Comparison of ENCODE assay signal across 8 cellular contexts in genomic region chr4:54233697-54234496, GRCh38. TPM values are rescaled to one million over a fixed set of nuclear protein-coding genes. Genes with fewer than 3 reads are reported as not detected.
DNase-seq lines count a peak whose midpoint lies in the region; ATAC-seq and TF ChIP-seq lines count a peak whose summit lies in the region.

No MANE protein-coding gene starts in this region.

- H3K4me1 ChIP-seq in Caco-2, result peaks cover 6% of the 10 kb centered on the region
- H3K4me1 ChIP-seq in neutrophil (ENCODE audit: control insufficient read depth in 1 of 2, insufficient read depth in 1 of 2, low read depth in 1 of 2, low read length in 1 of 2), result peaks cover 23 to 45% of the 10 kb centered on the region in 2 experiments
- H3K4me1 ChIP-seq in suprapubic skin, result peaks cover 62% of the 10 kb centered on the region

- POLR2A ChIA-PET in Caco-2 (lab: Charles Lee), result interaction anchor here (0.6 kb wide), 1 partner anchor 527 kb away, joined by 3 read pairs; no protein-coding TSS in a partner anchor

- TF ChIP-seq POLR2A in suprapubic skin (IDR thresholded peaks at IDR 0.05), result no peak

- 1% methylated on average over 51 of the region's 67 CpGs for WGBS in suprapubic skin

- peaks cover 13% of the 10 kb centered on the region for H3K9me3 Mint-ChIP-seq in Caco-2 (ENCODE audit: unreplicated experiment)

- DNase-seq in Caco-2 (peak; percentile 59 to 76), SHP77 treated with DMSO at 0.1 percent for 48 hours (lab: John Stamatoyannopoulos, UW) (peak; percentile 65), germinal center (ENCODE audit: low spot score) (peak; percentile 79), suprapubic skin (ENCODE audit: low spot score in 2 of 2) (peak; percentile 87 to 90)
- peak; percentile 14 to 60 (median 40) for DNase-seq in activated naive CD4-positive, alpha-beta T cell (lab: John Stamatoyannopoulos, UW)

- no peak for TF ChIP-seq EP300 in Ishikawa (IDR thresholded peaks at IDR 0.05; ENCODE audit: borderline replicate concordance)
- no peak for TF ChIP-seq EP300 in suprapubic skin (IDR thresholded peaks at IDR 0.05)

- peak overlapping the region; percentile 75 for H3K4me3 ChIP-seq in Caco-2 (ENCODE audit: low read depth, low read length)
- H3K4me3 ChIP-seq in neutrophil (ENCODE audit: low read depth in 1 of 2, low read length in 1 of 2), result peak overlapping the region; percentile 74
- peak overlapping the region; percentile 54 for H3K4me3 ChIP-seq in suprapubic skin

- H3K27ac ChIP-seq in neutrophil (no peak overlapping the region), suprapubic skin (peak overlapping the region; percentile 85)

- BruUV-seq in Caco-2 (replicated peaks; lab: Mats Ljungman, UMichigan), result no TSS peak

- peaks cover 13% of the 10 kb centered on the region for H3K4me1 Mint-ChIP-seq in Caco-2 (ENCODE audit: low read depth, unreplicated experiment)

- intact Hi-C loops in Caco-2 (cut with micrococcal nuclease; ENCODE audit: unreplicated experiment), result loop anchor here (1.0 to 5.0 kb wide), 6 partner anchors 326 to 2002 kb away; partner anchors contain the start of gene FIP1L1

- peaks cover 91% of the 10 kb centered on the region for H3K36me3 Mint-ChIP-seq in Caco-2 (ENCODE audit: insufficient read depth, unreplicated experiment)

- CTCF ChIA-PET in Caco-2 (lab: Charles Lee), result interaction anchor here (0.6 to 2.8 kb wide), 21 partner anchors 15 to 1251 kb away, joined by 3 to 32 read pairs (median 4); partner anchors contain the start of gene LNX1

- H3K9me3 ChIP-seq in Caco-2 (no peaks in the 10 kb centered on the region), neutrophil (no peaks in the 10 kb centered on the region), suprapubic skin (no peaks in the 10 kb centered on the region)

- H3K27me3 Mint-ChIP-seq in Caco-2 (ENCODE audit: insufficient read depth, unreplicated experiment), result no peaks in the 10 kb centered on the region

- ATAC-seq in GM21390 (IDR thresholded peaks at IDR 0.05; ENCODE audit: unreplicated experiment), result peak; percentile 67

- TF ChIP-seq CTCF in Caco-2 (IDR thresholded peaks at IDR 0.05; ENCODE audit: insufficient read depth in 1 of 2, low read depth in 1 of 2, low read length in 1 of 2, severe bottlenecking in 1 of 2, unreplicated experiment in 1 of 2), result peak; percentile 78 to 92
- TF ChIP-seq CTCF in neutrophil (IDR thresholded peaks at IDR 0.05), result peak; percentile 91
- peak; percentile 85 to 93 for TF ChIP-seq CTCF in suprapubic skin (IDR thresholded peaks at IDR 0.05)

- no peak overlapping the region for H3K27ac Mint-ChIP-seq in Caco-2 (ENCODE audit: unreplicated experiment)

- peak overlapping the region; percentile 87 for H3K4me3 Mint-ChIP-seq in Caco-2 (ENCODE audit: unreplicated experiment)

- TF ChIP-seq RAD21 in Ishikawa (IDR thresholded peaks at IDR 0.05; ENCODE audit: low read depth), result peak; percentile 89

- H3K36me3 ChIP-seq in Caco-2 (ENCODE audit: control insufficient read depth, insufficient read depth, low read length), result no peaks in the 10 kb centered on the region
- H3K36me3 ChIP-seq in neutrophil, result no peaks in the 10 kb centered on the region
- no peaks in the 10 kb centered on the region for H3K36me3 ChIP-seq in suprapubic skin

- H3K27me3 ChIP-seq in Caco-2 (replicated peaks; ENCODE audit: control insufficient read depth, insufficient read depth, low read length) (no peaks in the 10 kb centered on the region), neutrophil (peaks cover 84% of the 10 kb centered on the region), suprapubic skin (peaks cover 47% of the 10 kb centered on the region)

TF ChIP-seq in Ishikawa, 13 proteins besides CTCF, POLR2A, EP300 and RAD21:
- TF ChIP-seq TEAD4 (IDR thresholded peaks at IDR 0.05) (0 out of 2 replicates have a peak, but pooled peaks have one; percentile 10), MAX (IDR thresholded peaks at IDR 0.05) (no peak), REST (IDR thresholded peaks at IDR 0.05; ENCODE audit: low read depth) (no peak), CEBPB (IDR thresholded peaks at IDR 0.05) (peak; percentile 98), TCF12 (IDR thresholded peaks at IDR 0.05; ENCODE audit: low read depth) (no peak), FOXM1 (IDR thresholded peaks at IDR 0.05; ENCODE audit: borderline replicate concordance, low read depth) (no peak), ZBTB7A (IDR thresholded peaks at IDR 0.05; ENCODE audit: low read depth) (0 out of 2 replicates have a peak, but pooled peaks have one; percentile 20)

RNA-seq across cellular contexts. Expression of gene PDGFRA, which starts 4.8 kb away (rescaled TPM):
- total RNA-seq in Caco-2 (2022) (97.4 and 122 TPM in 2 replicates), suprapubic skin (10 to 100 TPM; 14.6 to 25.1 (median 17.1) TPM)
